Comparison of ENCODE assay signal across 8 cellular contexts in genomic region chr1:27525296-27526271, GRCh38. TPM values are rescaled to one million over a fixed set of nuclear protein-coding genes. Genes with fewer than 3 reads are reported as not detected.
DNase-seq lines count a peak whose midpoint lies in the region; ATAC-seq and TF ChIP-seq lines count a peak whose summit lies in the region.

No MANE protein-coding gene starts in this region.

- no peak for TF ChIP-seq POLR2A in adrenal gland (IDR thresholded peaks at IDR 0.05)

- intact Hi-C loops in adrenal gland (cut with DNase I), result no loop called here

- peaks cover 27% of the 10 kb centered on the region for H3K79me2 ChIP-seq in hepatocyte

- H3K9me3 ChIP-seq in adrenal gland (replicated peaks in 1 of 3) (no peaks in the 10 kb centered on the region), hepatocyte (ENCODE audit: low read depth) (no peaks in the 10 kb centered on the region)

- peak overlapping the region in 1 of 4 donors; percentile 13 for H3K4me3 ChIP-seq in adrenal gland
- H3K4me3 ChIP-seq in hepatocyte, result peak overlapping the region; percentile 12
- H3K4me3 ChIP-seq in skin epidermis, result peak overlapping the region in 2 of 7 experiments; percentile 2

- H3K27ac ChIP-seq in adrenal gland (peak overlapping the region; percentile 22 to 92 (median 69)), hepatocyte (peak overlapping the region; percentile 99), skin epidermis (peak overlapping the region in 19 of 21 experiments; percentile 53 to 95 (median 83))

- H3K27me3 ChIP-seq in adrenal gland (no peaks in the 10 kb centered on the region), hepatocyte (no peaks in the 10 kb centered on the region)

- H3K4me2 ChIP-seq in hepatocyte, result peak overlapping the region; percentile 97

- H2AFZ ChIP-seq in hepatocyte, result no peak overlapping the region

- WGBS in adrenal gland, 4 donors, result 19 to 31% (median 30%) methylated on average over 6 to 16 of the region's 16 CpGs
- WGBS in hepatocyte (ENCODE audit: low lambda C conversion rate, missing lambda C conversion rate), result 44% methylated on average over 13 of the region's 16 CpGs

- H3K9me2 ChIP-seq in hepatocyte (replicated peaks; ENCODE audit: insufficient read depth), result no peaks in the 10 kb centered on the region

- peaks cover 61 to 82% of the 10 kb centered on the region in 2 donors for H3K4me1 ChIP-seq in adrenal gland (replicated peaks in 1 of 2)
- peaks cover 89% of the 10 kb centered on the region for H3K4me1 ChIP-seq in hepatocyte (ENCODE audit: insufficient read depth)

- no peak for TF ChIP-seq CTCF in adrenal gland (IDR thresholded peaks at IDR 0.05)
- TF ChIP-seq CTCF in hepatocyte (IDR thresholded peaks at IDR 0.05; ENCODE audit: poor library complexity), result no peak

- H4K20me1 ChIP-seq in hepatocyte (ENCODE audit: insufficient read depth, poor library complexity, severe bottlenecking), result no peaks in the 10 kb centered on the region

- H3K36me3 ChIP-seq in adrenal gland (replicated peaks in 1 of 2) (no peaks in the 10 kb centered on the region), hepatocyte (replicated peaks; ENCODE audit: insufficient read depth, low read depth) (no peaks in the 10 kb centered on the region)

- DNase-seq in RPMI7951 (ENCODE audit: low read depth) (peak; percentile 82), adrenal gland (peak; percentile 59 to 84 (median 75)), hepatocyte (ENCODE audit: low spot score) (peak; percentile 92)

- ATAC-seq in GM18498 (IDR thresholded peaks at IDR 0.05; ENCODE audit: unreplicated experiment) (peak; percentile 57), HG03432 (IDR thresholded peaks at IDR 0.05; ENCODE audit: unreplicated experiment) (peak; percentile 71), GM21528 (IDR thresholded peaks at IDR 0.05; ENCODE audit: low FRiP score, unreplicated experiment) (no peak), GM19467 (IDR thresholded peaks at IDR 0.05; ENCODE audit: unreplicated experiment) (no peak)

RNA-seq across cellular contexts. Expression of gene WASF2, which starts 35.6 kb away (rescaled TPM):
- total RNA-seq in RPMI7951 (2014; rRNA removed; shearing (Covaris generic)), result 15.1 and 16.3 TPM in 2 replicates
- 100 to 1,000 TPM in 4 of 8 donors, 10 to 100 TPM in 4; 47.3 to 159 (median 93.4) TPM for total RNA-seq in adrenal gland
- 10 to 100 TPM; 18.9 to 94.6 (median 29.0) TPM for polyA plus RNA-seq in adrenal gland
- 25.2 and 28.5 TPM in 2 replicates for total RNA-seq in hepatocyte
- 45.6 and 61.1 TPM in 2 replicates for polyA plus RNA-seq in hepatocyte

Comparison
In these comparisons a context has a peak if more than half of its experiments do, and no peak if none do; other contexts are left out.
1. ATAC-seq: peak in GM18498 (single experiment) and HG03432 (single experiment); none in GM21528 (single experiment) and GM19467 (single experiment).
2. Peak in every context shown above with its lines, with median percentiles within 50 percentile points of each other: DNase-seq and H3K27ac ChIP-seq.